Comparison of ENCODE assay signal across 2 cellular contexts in the genomic region with DNA sequence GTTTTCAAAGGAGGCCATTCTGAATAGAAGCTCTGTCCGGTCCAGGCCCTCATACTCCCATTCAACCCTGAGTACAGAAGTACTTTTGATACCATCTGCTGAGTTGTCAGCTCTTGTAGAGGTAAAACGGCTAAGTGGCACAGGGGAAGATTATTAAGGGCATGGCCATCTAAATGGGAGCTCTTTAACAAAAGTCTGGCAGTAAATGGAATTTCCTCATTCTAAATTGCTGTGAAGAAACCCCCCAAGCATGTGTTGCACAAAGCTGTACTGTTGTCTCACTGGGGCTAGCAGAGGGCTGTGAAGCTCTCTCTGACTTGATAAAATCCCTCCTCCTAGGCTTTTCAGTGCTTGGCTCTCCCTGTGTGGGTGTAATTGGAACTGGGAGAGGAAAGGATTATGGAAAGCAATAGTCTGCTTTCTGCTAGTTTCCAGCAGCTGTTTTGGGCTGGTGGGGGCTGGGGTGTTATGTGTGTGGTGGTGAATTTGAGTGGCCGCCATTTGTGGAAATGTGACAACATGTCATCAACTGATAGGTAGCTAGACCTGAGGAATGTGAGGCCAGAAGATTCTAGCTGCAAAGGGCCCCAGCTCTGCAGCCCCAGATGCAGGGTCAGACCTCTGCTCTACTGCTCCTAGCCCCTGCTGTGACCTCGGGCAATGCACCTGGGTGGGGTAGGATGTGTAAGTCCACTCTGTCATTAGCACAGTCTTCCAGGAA.
TF ChIP-seq lines count a peak whose summit lies in the region.

No MANE protein-coding gene starts in this region.

TF ChIP-seq in HEK293, 187 proteins besides CTCF, POLR2A, EP300 and RAD21:
- TF ChIP-seq ZBTB6 (tag by site-specific recombination; IDR thresholded peaks at IDR 0.05) = no peak
- no peak for TF ChIP-seq EGR2 (tag by site-specific recombination; IDR thresholded peaks at IDR 0.05; ENCODE audit: low read depth)
- no peak for TF ChIP-seq ZNF791 (tag by site-specific recombination; IDR thresholded peaks at IDR 0.05)
- TF ChIP-seq, protein P1, sequence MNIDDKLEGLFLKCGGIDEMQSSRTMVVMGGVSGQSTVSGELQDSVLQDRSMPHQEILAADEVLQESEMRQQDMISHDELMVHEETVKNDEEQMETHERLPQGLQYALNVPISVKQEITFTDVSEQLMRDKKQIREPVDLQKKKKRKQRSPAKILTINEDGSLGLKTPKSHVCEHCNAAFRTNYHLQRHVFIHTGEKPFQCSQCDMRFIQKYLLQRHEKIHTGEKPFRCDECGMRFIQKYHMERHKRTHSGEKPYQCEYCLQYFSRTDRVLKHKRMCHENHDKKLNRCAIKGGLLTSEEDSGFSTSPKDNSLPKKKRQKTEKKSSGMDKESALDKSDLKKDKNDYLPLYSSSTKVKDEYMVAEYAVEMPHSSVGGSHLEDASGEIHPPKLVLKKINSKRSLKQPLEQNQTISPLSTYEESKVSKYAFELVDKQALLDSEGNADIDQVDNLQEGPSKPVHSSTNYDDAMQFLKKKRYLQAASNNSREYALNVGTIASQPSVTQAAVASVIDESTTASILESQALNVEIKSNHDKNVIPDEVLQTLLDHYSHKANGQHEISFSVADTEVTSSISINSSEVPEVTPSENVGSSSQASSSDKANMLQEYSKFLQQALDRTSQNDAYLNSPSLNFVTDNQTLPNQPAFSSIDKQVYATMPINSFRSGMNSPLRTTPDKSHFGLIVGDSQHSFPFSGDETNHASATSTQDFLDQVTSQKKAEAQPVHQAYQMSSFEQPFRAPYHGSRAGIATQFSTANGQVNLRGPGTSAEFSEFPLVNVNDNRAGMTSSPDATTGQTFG (tag by site-specific recombination; IDR thresholded peaks at IDR 0.05; ENCODE audit: borderline replicate concordance) = no peak
- TF ChIP-seq ZFHX2 (tag by site-specific recombination; conservative IDR thresholded peaks at IDR 0.05) = peak; percentile 40

TF ChIP-seq in K562, 482 proteins besides CTCF, POLR2A, EP300 and RAD21:
- TF ChIP-seq BRF2 (IDR thresholded peaks at IDR 0.05; ENCODE audit: borderline replicate concordance, insufficient read depth, insufficient read length) = no peak
- TF ChIP-seq BMI1 (IDR thresholded peaks at IDR 0.05; ENCODE audit: low read length) = no peak
- TF ChIP-seq SMC3 (conservative IDR thresholded peaks at IDR 0.05; ENCODE audit: insufficient read depth, low read depth, low read length) = no peak
- no peak for TF ChIP-seq ZNF274 (IDR thresholded peaks at IDR 0.05; ENCODE audit: borderline replicate concordance, low read depth, low read length)
- no peak for TF ChIP-seq HMG20A (CRISPR knock-in tag; conservative IDR thresholded peaks at IDR 0.05)
- TF ChIP-seq TSC22D4 (tag; IDR thresholded peaks at IDR 0.05) = no peak
- no peak for TF ChIP-seq ZSCAN29 (IDR thresholded peaks at IDR 0.05)
- TF ChIP-seq KLF6 (CRISPR knock-in tag; IDR thresholded peaks at IDR 0.05; ENCODE audit: borderline replicate concordance) = no peak
- TF ChIP-seq ZNF41 (CRISPR knock-in tag; conservative IDR thresholded peaks at IDR 0.05) = no peak
- TF ChIP-seq SRF (CRISPR knock-in tag; IDR thresholded peaks at IDR 0.05) = no peak
- TF ChIP-seq ATF6 (CRISPR knock-in tag; IDR thresholded peaks at IDR 0.05) = no peak
- no peak for TF ChIP-seq ZNF696 (CRISPR knock-in tag; conservative IDR thresholded peaks at IDR 0.05)
- no peak for TF ChIP-seq SMAD1 (IDR thresholded peaks at IDR 0.05; ENCODE audit: low read depth, low read length, partially characterized antibody)
- TF ChIP-seq GTF2E2 (tag; IDR thresholded peaks at IDR 0.05) = no peak
- TF ChIP-seq CC2D1A (IDR thresholded peaks at IDR 0.05) = no peak
TF ChIP-seq in K562: peak in this region for 0.
